28 cellular contexts compared by ENCODE assay signal in genomic region chr1:38061290-38061689, GRCh38. TPM values are rescaled to one million over a fixed set of nuclear protein-coding genes. Genes with fewer than 3 reads are reported as not detected.
"Had no signal": no experiment of that assay in that cellular context is flagged by ENCODE, and none has a peak within 500 bp of the region (broad histone marks: within the 10 kb centered on the region; RNA-seq: fewer than 3 reads in every experiment).

No MANE protein-coding gene starts in this region.

- H3K4me2 ChIP-seq: smooth muscle cell had no signal

- H3K9me3 ChIP-seq: colonic mucosa, gastrocnemius medialis, prostate gland, right atrium auricular region, testis, tibial nerve, upper lobe of left lung had no signal

- ATAC-seq: gastrocnemius medialis, natural killer cell, sciatic nerve had no signal

- H3K27ac Mint-ChIP-seq: dendritic cell treated with granulocyte-macrophage colony-stimulating factor and Interleukin-4, amounts not matched to agents 40 ng/mL and 50 ng/mL, for 4 days; endodermal cell; memory B cell; natural killer cell had no signal

- H3K27ac ChIP-seq: colonic mucosa, epithelial cell of prostate, gastrocnemius medialis, prostate gland, right atrium auricular region, testis, tibial nerve, upper lobe of left lung had no signal

- FAIRE-seq: kidney, urothelium cell line had no signal

- H3K4me1 ChIP-seq: colonic mucosa, gastrocnemius medialis, prostate gland, right atrium auricular region, testis, upper lobe of left lung had no signal

- H3K36me3 Mint-ChIP-seq: memory B cell, natural killer cell had no signal

- H3K36me3 ChIP-seq: colonic mucosa, gastrocnemius medialis, prostate gland, right atrium auricular region, tibial nerve, upper lobe of left lung had no signal

- DNase-seq: colonic mucosa; effector CD8-positive, alpha-beta T cell; endodermal cell; foreskin fibroblast; gastrocnemius medialis; head of caudate nucleus; kidney; natural killer cell; stimulated activated CD4-positive, alpha-beta T cell treated with anti-CD3 and anti-CD28 coated beads, Interleukin-12 subunit alpha, Interleukin-12 subunit beta, amount 100 ng/mL, for 4 hours; stimulated activated CD4-positive, alpha-beta T cell treated with anti-CD3 and anti-CD28 coated beads, Interleukin-1b, Interleukin-23, amount 100 ng/mL, for 48 hours; stimulated activated CD4-positive, alpha-beta T cell treated with anti-CD3 and anti-CD28 coated beads, Interleukin-4, amount 100 ng/mL, for 1 hour; stimulated activated CD8-positive, alpha-beta memory T cell treated with anti-CD3 and anti-CD28 coated beads, Interleukin-4, amount 100 ng/mL, for 48 hours; stimulated activated naive CD8-positive, alpha-beta T cell treated with anti-CD3 and anti-CD28 coated beads, Interleukin-15, Interleukin-2, amounts not matched to agents 100 U/mL and 50 U/mL, for 24 hours; substantia nigra; testis; upper lobe of left lung had no signal

- H3K4me3 ChIP-seq: colonic mucosa, gastrocnemius medialis, lung, prostate gland, right atrium auricular region, smooth muscle cell, testis, tibial nerve, upper lobe of left lung had no signal

- H3K4me1 Mint-ChIP-seq: natural killer cell had no signal

- H3K27me3 ChIP-seq: colonic mucosa, gastrocnemius medialis, right atrium auricular region, testis, tibial nerve, upper lobe of left lung had no signal

- H3K9me3 Mint-ChIP-seq: dendritic cell treated with granulocyte-macrophage colony-stimulating factor and Interleukin-4, amounts not matched to agents 40 ng/mL and 50 ng/mL, for 4 days; endodermal cell; memory B cell; natural killer cell had no signal

- H3K27me3 Mint-ChIP-seq: memory B cell had no signal

- H3K4me3 Mint-ChIP-seq: dendritic cell treated with granulocyte-macrophage colony-stimulating factor and Interleukin-4, amounts not matched to agents 40 ng/mL and 50 ng/mL, for 4 days; endodermal cell; memory B cell; natural killer cell had no signal

RNA-seq across cellular contexts. Expression of gene POU3F1, which starts 14.7 kb away (rescaled TPM):
- total RNA-seq: colonic mucosa, glomerular endothelial cell, kidney, liver, right atrium auricular region, smooth muscle cell had no signal
- polyA plus RNA-seq: liver had no signal
